Comparison of ENCODE assay signal across 8 cellular contexts in the genomic region with DNA sequence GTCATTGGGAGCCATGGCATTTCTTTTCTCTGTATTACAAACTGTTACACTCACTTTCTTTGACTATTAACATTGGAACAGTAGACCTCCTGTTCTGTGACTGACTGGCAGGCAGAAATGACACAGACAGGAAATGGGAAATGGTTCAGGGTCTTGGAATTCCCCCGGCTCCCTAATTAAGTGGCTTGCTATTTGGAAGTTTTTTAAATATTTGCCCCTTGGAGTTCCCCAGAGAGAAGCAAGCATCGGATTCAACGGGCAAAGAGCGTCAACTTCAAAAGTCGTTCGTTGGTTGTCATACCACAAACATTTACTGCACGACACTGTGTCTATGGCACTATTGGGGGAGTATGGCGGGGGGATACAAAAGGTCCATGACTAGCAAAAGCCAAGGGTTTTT. TPM values are rescaled to one million over a fixed set of nuclear protein-coding genes. Genes with fewer than 3 reads are reported as not detected.
A peak's percentile ranks its signal among the peaks of the same experiment; 100 is the strongest.
DNase-seq lines count a peak whose midpoint lies in the region; ATAC-seq, FAIRE-seq and TF ChIP-seq lines count a peak whose summit lies in the region.

No MANE protein-coding gene starts in this region.

- peak overlapping the region; percentile 87 for H3K27ac ChIP-seq in OCI-LY1 (ENCODE audit: low read depth, low read length, poor library complexity, severe bottlenecking)
- H3K27ac ChIP-seq in colonic mucosa, result peak overlapping the region; percentile 99
- no peak overlapping the region for H3K27ac ChIP-seq in WERI-Rb-1

- H3K9me2 ChIP-seq in OCI-LY1 (ENCODE audit: low read depth, low read length), result no peaks in the 10 kb centered on the region

- H3K36me3 Mint-ChIP-seq in naive B cell, result peaks cover 0 to 7% of the 10 kb centered on the region in 2 donors

- H3K36me3 ChIP-seq in OCI-LY1 (ENCODE audit: insufficient read depth, low read length) (peaks cover 14% of the 10 kb centered on the region), colonic mucosa (no peaks in the 10 kb centered on the region), WERI-Rb-1 (peaks cover 5% of the 10 kb centered on the region)

- no peak overlapping the region for H2AFZ ChIP-seq in OCI-LY1 (ENCODE audit: low read length)

- peak overlapping the region; percentile 99 to 100 (median 100) for H3K27ac Mint-ChIP-seq in naive B cell

- no peak for ATAC-seq in naive B cell (ENCODE audit: low read depth in 2 of 2)

- no peaks in the 10 kb centered on the region for H3K9me3 Mint-ChIP-seq in naive B cell

- intact Hi-C loops in colonic mucosa (cut with DNase I), result loop anchor here (10.0 kb wide), 1 partner anchor 319 kb away; no protein-coding TSS in a partner anchor

- H3K4me1 Mint-ChIP-seq in naive B cell, result peaks cover 26 to 47% (median 42%) of the 10 kb centered on the region in 3 donors

- H3K9me3 ChIP-seq in OCI-LY1 (ENCODE audit: low read length), result no peaks in the 10 kb centered on the region
- no peaks in the 10 kb centered on the region for H3K9me3 ChIP-seq in colonic mucosa
- H3K9me3 ChIP-seq in WERI-Rb-1 (ENCODE audit: severe bottlenecking), result no peaks in the 10 kb centered on the region

- DNase-seq in GM18507 (ENCODE audit: extremely low spot score, insufficient read length, low read depth), result no peak
- DNase-seq in colonic mucosa, result no peak
- no peak for DNase-seq in naive B cell
- DNase-seq in NCI-H1092 (lab: John Stamatoyannopoulos, UW), result no peak
- no peak for DNase-seq in stimulated activated CD4-positive, alpha-beta T cell treated with anti-CD3 and anti-CD28 coated beads, Interleukin-4, amount 100 ng/mL, for 1 hour
- DNase-seq in WERI-Rb-1, result no peak
- DNase-seq in OCI-M1 (lab: John Stamatoyannopoulos, UW), result no peak

- H4K20me1 ChIP-seq in OCI-LY1 (ENCODE audit: insufficient read depth, low read length), result no peaks in the 10 kb centered on the region

- no peaks in the 10 kb centered on the region for H3K27me3 Mint-ChIP-seq in naive B cell

- H3K79me2 ChIP-seq in OCI-LY1 (ENCODE audit: insufficient read depth, low read length), result peaks cover 40% of the 10 kb centered on the region

- H3F3A ChIP-seq in OCI-LY1 (ENCODE audit: insufficient read depth, low read length), result no peaks in the 10 kb centered on the region; the same call in 1 of the 2 replicates

- H3K27me3 ChIP-seq in OCI-LY1 (ENCODE audit: insufficient read depth, low read length) (no peaks in the 10 kb centered on the region), colonic mucosa (no peaks in the 10 kb centered on the region), WERI-Rb-1 (ENCODE audit: insufficient read depth, low read depth, severe bottlenecking) (no peaks in the 10 kb centered on the region)

- H3K4me1 ChIP-seq in OCI-LY1 (ENCODE audit: insufficient read depth, low read length, severe bottlenecking) (peaks cover 50% of the 10 kb centered on the region), colonic mucosa (no peaks in the 10 kb centered on the region)

- H3K4me2 ChIP-seq in OCI-LY1 (ENCODE audit: low read length), result peak overlapping the region; percentile 72

- FAIRE-seq in GM18507 (lab: Jason Lieb, UNC), result peak; percentile 54

- no peak for TF ChIP-seq CTCF in OCI-LY1 (IDR thresholded peaks at IDR 0.05; ENCODE audit: low read length)
- no peak for TF ChIP-seq CTCF in colonic mucosa (IDR thresholded peaks at IDR 0.05)
- TF ChIP-seq CTCF in WERI-Rb-1 (IDR thresholded peaks at IDR 0.05; ENCODE audit: low read depth, low read length), result no peak

- peak overlapping the region; percentile 91 to 99 (median 98) for H3K4me3 Mint-ChIP-seq in naive B cell

- H3K9ac ChIP-seq in OCI-LY1 (ENCODE audit: low read length), result peak overlapping the region; percentile 98
- peak overlapping the region in 1 of 2 donors; percentile 97 for H3K9ac ChIP-seq in colonic mucosa (ENCODE audit: low read depth in 2 of 2, low read length in 2 of 2)

- H3K4me3 ChIP-seq in OCI-LY1 (ENCODE audit: low read depth, low read length, poor library complexity, severe bottlenecking) (peak overlapping the region; percentile 82), colonic mucosa (peak overlapping the region; percentile 66), WERI-Rb-1 (ENCODE audit: low read depth, low read length) (no peak overlapping the region)

RNA-seq across cellular contexts. Expression of a gene that starts 1.1 kb away (rescaled TPM):
- total RNA-seq in colonic mucosa, result 10 to 100 TPM; 34.1 to 59.5 TPM
- polyA plus RNA-seq in naive B cell (ENCODE audit: low read depth in 6 of 6), result 10 to 100 TPM; 28.2 to 43.9 (median 35.6) TPM

RNA-seq across cellular contexts. Expression of a gene that starts 28.6 kb away (rescaled TPM):
- total RNA-seq in colonic mucosa, result 10 to 100 TPM; 14.8 to 66.3 TPM
- 100 to 1,000 TPM; 181 to 263 (median 232) TPM for polyA plus RNA-seq in naive B cell (ENCODE audit: low read depth in 6 of 6)
